ENCODE assay signal across 14 cellular contexts in the genomic region with DNA sequence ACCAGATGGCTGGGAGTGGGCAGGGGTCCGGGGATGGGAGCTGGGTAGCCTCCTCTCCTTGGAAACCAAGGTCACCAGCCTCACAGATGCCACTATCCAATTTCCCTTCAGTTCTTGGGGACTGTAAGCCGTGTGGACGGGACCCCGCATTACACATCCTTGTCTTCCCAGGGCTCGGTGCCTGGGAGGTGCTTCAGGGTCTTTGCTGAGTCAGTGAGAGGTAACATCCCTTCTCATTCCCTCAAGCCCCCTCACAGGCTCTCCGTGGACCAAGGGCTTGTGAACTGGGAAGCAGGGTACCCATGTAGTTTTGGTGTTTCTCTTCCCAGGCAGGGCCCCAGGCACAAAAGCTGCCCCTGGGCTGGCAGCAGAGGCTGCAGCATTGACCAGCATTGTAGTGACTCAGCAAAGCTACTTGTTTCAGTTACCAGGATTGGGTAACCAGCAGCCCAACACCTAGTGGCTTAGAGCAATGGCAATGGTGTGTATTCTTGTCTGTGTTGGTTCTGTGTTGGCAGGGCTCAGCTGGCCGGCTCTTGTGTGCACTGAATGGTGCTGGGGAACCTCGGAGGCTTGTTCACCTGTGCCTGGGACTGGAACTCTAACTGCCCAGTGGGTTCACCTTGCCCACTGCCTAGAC. TPM values are rescaled to one million over a fixed set of nuclear protein-coding genes. Genes with fewer than 3 reads are reported as not detected.
A peak's percentile ranks its signal among the peaks of the same experiment; 100 is the strongest.
DNase-seq lines count a peak whose midpoint lies in the region; ATAC-seq and TF ChIP-seq lines count a peak whose summit lies in the region.
"Had no signal": no experiment of that assay in that cellular context is flagged by ENCODE, and none has a peak within 500 bp of the region (broad histone marks: within the 10 kb centered on the region; RNA-seq: fewer than 3 reads in every experiment).

No MANE protein-coding gene starts in this region.

- no peak overlapping the region for H3K4me3 ChIP-seq in PC-3 (ENCODE audit: low read length)
- H3K4me3 ChIP-seq: psoas muscle, vagina had no signal

- H3K9me3 ChIP-seq in PC-3 (ENCODE audit: low read length) = no peaks in the 10 kb centered on the region
- H3K9me3 ChIP-seq: psoas muscle, vagina had no signal

- peak overlapping the region; percentile 61 for H3K9ac ChIP-seq in PC-3 (ENCODE audit: low read length)

- DNase-seq in activated effector memory CD4-positive, alpha-beta T cell treated with anti-CD3 and anti-CD28 coated beads, Interleukin-2, amount 50 U/mL, for 16 hours = peak; percentile 31
- DNase-seq in activated effector memory CD4-positive, alpha-beta T cell treated with Interleukin-2 at 50 U/mL for 16 hours = no peak
- DNase-seq in PC-3 = peak; percentile 21
- peak; percentile 70 for DNase-seq in fibroblast of gingiva (ENCODE audit: low read depth)
- peak; percentile 12 for DNase-seq in stimulated activated CD8-positive, alpha-beta memory T cell treated with anti-CD3 and anti-CD28 coated beads, Interleukin-4, amount 100 ng/mL, for 48 hours
- no peak for DNase-seq in KBM-7
- no peak for DNase-seq in amygdala (lab: John Stamatoyannopoulos, UW)
- no peak for DNase-seq in stimulated activated CD4-positive, alpha-beta T cell treated with anti-CD3 and anti-CD28 coated beads, Interleukin-12 subunit alpha, Interleukin-12 subunit beta, amount 100 ng/mL, for 4 hours
- DNase-seq: NCI-H1105; psoas muscle; stimulated activated CD4-positive, alpha-beta T cell treated with anti-CD3 and anti-CD28 coated beads, Interleukin-2, amount 100 ng/mL, for 48 hours had no signal

- no peak for ATAC-seq in PC-3
- ATAC-seq: psoas muscle; stimulated activated effector memory CD8-positive, alpha-beta T cell treated with anti-CD3 and anti-CD28 coated beads, Interleukin-12 subunit alpha, Interleukin-12 subunit beta, amount 100 ng/mL, for 72 hours had no signal

- POLR2A ChIA-PET in PC-3 (lab: Charles Lee; ENCODE audit: unreplicated experiment) = no interaction called here

- peaks cover 34% of the 10 kb centered on the region for H3K4me1 ChIP-seq in PC-3 (ENCODE audit: insufficient read depth, low read length)
- H3K4me1 ChIP-seq: psoas muscle, vagina had no signal

- CTCF ChIA-PET in PC-3 (lab: Charles Lee) = no interaction called here

- no TSS peak for BruUV-seq in PC-3 (replicated peaks; lab: Mats Ljungman, UMichigan)

- H3K36me3 ChIP-seq in PC-3 (ENCODE audit: low read depth, low read length) = no peaks in the 10 kb centered on the region
- H3K36me3 ChIP-seq: vagina had no signal

- H3K79me2 ChIP-seq in PC-3 (ENCODE audit: low read length) = no peaks in the 10 kb centered on the region

- no peak for TF ChIP-seq CTCF in PC-3 (conservative IDR thresholded peaks at IDR 0.05; ENCODE audit: low read depth, low read length)

- H3K4me2 ChIP-seq in PC-3 (ENCODE audit: low read length) = no peak overlapping the region

- no peaks in the 10 kb centered on the region for H3F3A ChIP-seq in PC-3 (ENCODE audit: low read length, unreplicated experiment)

- peaks cover 35% of the 10 kb centered on the region for H3K27me3 ChIP-seq in PC-3 (ENCODE audit: low read length)
- H3K27me3 ChIP-seq: vagina had no signal

- intact Hi-C loops in PC-3 (cut with micrococcal nuclease) = no loop called here

- in situ Hi-C loops in KBM-7 (cut with MboI; ENCODE audit: low pct_unique_long_range_greater_than_20kb, low sequenced_read_pairs) = no loop called here

- no peaks in the 10 kb centered on the region for H3K9me2 ChIP-seq in PC-3 (replicated peaks; ENCODE audit: low read length)

- no peak overlapping the region for H2AFZ ChIP-seq in PC-3 (ENCODE audit: low read length)

- peak overlapping the region; percentile 69 for H3K27ac ChIP-seq in PC-3 (ENCODE audit: low read length)
- H3K27ac ChIP-seq: psoas muscle, vagina had no signal

- H4K20me1 ChIP-seq in PC-3 (ENCODE audit: low read length) = no peaks in the 10 kb centered on the region

RNA-seq across cellular contexts. Expression of a gene that starts 24.6 kb away (rescaled TPM):
- total RNA-seq in PC-3 (2014; rRNA removed) = 2.4 and 3.0 TPM in 2 replicates
- total RNA-seq: dermis blood vessel endothelial cell had no signal

Comparison
In these comparisons a context has a peak if more than half of its experiments do, and no peak if none do; other contexts are left out.
1. DNase-seq: peak in activated effector memory CD4-positive, alpha-beta T cell treated with anti-CD3 and anti-CD28 coated beads, Interleukin-2, amount 50 U/mL, for 16 hours (single experiment), PC-3 (single experiment), fibroblast of gingiva (single experiment) and stimulated activated CD8-positive, alpha-beta memory T cell treated with anti-CD3 and anti-CD28 coated beads, Interleukin-4, amount 100 ng/mL, for 48 hours (single experiment); none in activated effector memory CD4-positive, alpha-beta T cell treated with Interleukin-2 at 50 U/mL for 16 hours (single experiment), KBM-7 (single experiment), amygdala (0 of 56) and stimulated activated CD4-positive, alpha-beta T cell treated with anti-CD3 and anti-CD28 coated beads, Interleukin-12 subunit alpha, Interleukin-12 subunit beta, amount 100 ng/mL, for 4 hours (single experiment).